In the genomic region with DNA sequence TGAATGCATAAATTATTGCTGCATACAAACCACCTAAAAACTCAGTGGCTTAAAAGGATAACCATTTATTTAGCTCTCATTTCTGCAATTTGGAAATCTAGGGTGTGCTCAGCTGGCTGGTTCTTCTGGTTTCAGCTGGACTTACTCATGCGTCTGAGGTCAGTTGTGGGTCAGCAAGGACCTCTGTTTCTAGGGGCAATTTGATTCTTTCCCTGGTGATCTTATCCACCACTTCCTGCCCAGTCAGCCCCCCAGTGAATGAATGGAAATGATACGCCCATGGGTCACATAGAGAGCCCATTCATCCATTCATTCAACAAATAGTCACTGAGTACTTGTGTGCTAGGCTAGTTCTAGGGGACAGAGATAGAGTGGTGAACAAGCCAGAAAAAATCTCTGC, we compare ENCODE assay signal across 22 cellular contexts. TPM values are rescaled to one million over a fixed set of nuclear protein-coding genes. Genes with fewer than 3 reads are reported as not detected.
DNase-seq lines count a peak whose midpoint lies in the region; ATAC-seq, FAIRE-seq and TF ChIP-seq lines count a peak whose summit lies in the region.
"Had no signal": no experiment of that assay in that cellular context is flagged by ENCODE, and none has a peak within 500 bp of the region (broad histone marks: within the 10 kb centered on the region; RNA-seq: fewer than 3 reads in every experiment).

No MANE protein-coding gene starts in this region.

- H3K4me3 ChIP-seq in epithelial cell of esophagus (ENCODE audit: low read length): no peak overlapping the region
- H3K4me3 ChIP-seq: esophagus muscularis mucosa, GM12878, left lung, mucosa of descending colon, right atrium auricular region, transverse colon had no signal

- POLR2A ChIA-PET in activated CD4-positive, alpha-beta T cell treated with anti-CD3 and anti-CD28 coated beads for 36 hours (lab: Charles Lee): interaction anchor here (0.6 to 0.7 kb wide), 2 partner anchors 101 to 585 kb away, joined by 3 read pairs; no protein-coding TSS in a partner anchor

- intact Hi-C loops in cardiac septum (cut with DNase I): no loop called here
- intact Hi-C loops in Right ventricle myocardium superior (cut with DNase I): no loop called here
- intact Hi-C loops in activated CD4-positive, alpha-beta T cell treated with anti-CD3 and anti-CD28 coated beads for 36 hours (cut with DNase I, micrococcal nuclease): no loop called here

- no peak for FAIRE-seq in RCC 7860 (lab: Jason Lieb, UNC)
- FAIRE-seq: GM12878 had no signal

- TF ChIP-seq CTCF in epithelial cell of esophagus (IDR thresholded peaks at IDR 0.05; ENCODE audit: insufficient read depth, low read depth, low read length, missing control alignments): no peak
- no peak for TF ChIP-seq CTCF in type B pancreatic cell (conservative IDR thresholded peaks at IDR 0.05)

- ATAC-seq in Right ventricle myocardium superior (ENCODE audit: poor library complexity): no peak
- no peak for ATAC-seq in activated CD4-positive, alpha-beta T cell treated with anti-CD3 and anti-CD28 coated beads for 36 hours
- no peak for ATAC-seq in GM21723 (IDR thresholded peaks at IDR 0.05; ENCODE audit: unreplicated experiment)
- ATAC-seq: GM12878, left lung, mucosa of descending colon had no signal

- peaks cover 12% of the 10 kb centered on the region for H3K36me3 Mint-ChIP-seq in type B pancreatic cell
- H3K36me3 Mint-ChIP-seq in activated CD4-positive, alpha-beta T cell treated with anti-CD3 and anti-CD28 coated beads for 36 hours (ENCODE audit: low read depth): peaks cover 92% of the 10 kb centered on the region

- H3K9me3 Mint-ChIP-seq in type B pancreatic cell: peaks cover 16% of the 10 kb centered on the region
- H3K9me3 Mint-ChIP-seq in activated CD4-positive, alpha-beta T cell treated with anti-CD3 and anti-CD28 coated beads for 36 hours (ENCODE audit: low read depth): peaks cover 41% of the 10 kb centered on the region

- DNase-seq in cardiac septum (ENCODE audit: low spot score) (peak; percentile 10), Right ventricle myocardium superior (no peak), RCC 7860 (ENCODE audit: low spot score) (peak; percentile 29), epithelial cell of esophagus (ENCODE audit: low read depth) (peak; percentile 44), type B pancreatic cell (ENCODE audit: extremely low spot score, unreplicated experiment) (no peak), NCI-H1417 (lab: John Stamatoyannopoulos, UW) (no peak)
- DNase-seq in activated CD4-positive, alpha-beta T cell treated with anti-CD3 and anti-CD28 coated beads for 36 hours: no peak
- DNase-seq: activated CD4-positive, CD25-positive, alpha-beta regulatory T cell treated with anti-CD3 and anti-CD28 coated beads, Interleukin-2, amount 50 U/mL, for 72 hours; cortex of kidney; GDM1; left lung; mucosa of descending colon; NCI-H1092; NCI-H524; stimulated activated CD4-positive, alpha-beta T cell treated with anti-CD3 and anti-CD28 coated beads, Interleukin-15, amount 100 ng/mL, for 24 hours; stimulated activated naive CD4-positive, alpha-beta T cell; transverse colon had no signal

- peak overlapping the region; percentile 77 for H3K4me3 Mint-ChIP-seq in type B pancreatic cell
- no peak overlapping the region for H3K4me3 Mint-ChIP-seq in activated CD4-positive, alpha-beta T cell treated with anti-CD3 and anti-CD28 coated beads for 36 hours

- H3K4me1 Mint-ChIP-seq in type B pancreatic cell (ENCODE audit: unreplicated experiment): peaks cover 6% of the 10 kb centered on the region
- H3K4me1 Mint-ChIP-seq in activated CD4-positive, alpha-beta T cell treated with anti-CD3 and anti-CD28 coated beads for 36 hours: peaks cover 46% of the 10 kb centered on the region

- peak overlapping the region; percentile 93 for H3K27ac Mint-ChIP-seq in type B pancreatic cell
- H3K27ac Mint-ChIP-seq in activated CD4-positive, alpha-beta T cell treated with anti-CD3 and anti-CD28 coated beads for 36 hours: no peak overlapping the region

- CTCF ChIA-PET in activated CD4-positive, alpha-beta T cell treated with anti-CD3 and anti-CD28 coated beads for 36 hours (lab: Charles Lee): no interaction called here

- peaks cover 1% of the 10 kb centered on the region for H3K27me3 Mint-ChIP-seq in type B pancreatic cell
- no peaks in the 10 kb centered on the region for H3K27me3 Mint-ChIP-seq in activated CD4-positive, alpha-beta T cell treated with anti-CD3 and anti-CD28 coated beads for 36 hours

RNA-seq across cellular contexts. Expression of a gene that starts 9.9 kb away (rescaled TPM):
- total RNA-seq in cardiac septum (19.0 TPM), Right ventricle myocardium superior (20.9 TPM), type B pancreatic cell (ENCODE audit: low replicate concordance) (24.2 and 92.8 TPM in 2 replicates)
- 100 to 1,000 TPM; 261 to 358 TPM for total RNA-seq in activated CD4-positive, alpha-beta T cell treated with anti-CD3 and anti-CD28 coated beads for 36 hours

RNA-seq across cellular contexts. Expression of a gene that starts 21.4 kb away (rescaled TPM):
- not detected for total RNA-seq in cardiac septum
- total RNA-seq in Right ventricle myocardium superior: not detected
- total RNA-seq in type B pancreatic cell (ENCODE audit: low replicate concordance): 1.5 TPM in 1 of 2 replicates, not detected in the other
- under 1 TPM; 0.41 to 0.46 TPM for total RNA-seq in activated CD4-positive, alpha-beta T cell treated with anti-CD3 and anti-CD28 coated beads for 36 hours
- total RNA-seq: glomerular endothelial cell, left lung, right atrium auricular region, transverse colon had no signal

RNA-seq across cellular contexts. Expression of a gene that starts 25.8 kb away (rescaled TPM):
- 613 TPM for total RNA-seq in cardiac septum
- total RNA-seq in Right ventricle myocardium superior: 580 TPM
- 2.0 and 5.3 TPM in 2 replicates for total RNA-seq in type B pancreatic cell (ENCODE audit: low replicate concordance)
- total RNA-seq in activated CD4-positive, alpha-beta T cell treated with anti-CD3 and anti-CD28 coated beads for 36 hours: 1 to 10 TPM; 1.9 to 2.4 TPM
- total RNA-seq: glomerular endothelial cell had no signal

RNA-seq across cellular contexts. Expression of a gene that starts 29.6 kb away (rescaled TPM):
- 8.1 TPM for total RNA-seq in cardiac septum
- total RNA-seq in Right ventricle myocardium superior: 8.1 TPM
- total RNA-seq in type B pancreatic cell (ENCODE audit: low replicate concordance): 0.21 and 2.2 TPM in 2 replicates
- total RNA-seq in activated CD4-positive, alpha-beta T cell treated with anti-CD3 and anti-CD28 coated beads for 36 hours: under 1 TPM; 0.66 to 0.67 TPM
- total RNA-seq: glomerular endothelial cell, GM12878 had no signal

RNA-seq across cellular contexts. Expression of a gene that starts 48.8 kb away (rescaled TPM):
- total RNA-seq in cardiac septum (not detected), Right ventricle myocardium superior (1.3 TPM), type B pancreatic cell (ENCODE audit: low replicate concordance) (77.5 and 157 TPM in 2 replicates)
- total RNA-seq in activated CD4-positive, alpha-beta T cell treated with anti-CD3 and anti-CD28 coated beads for 36 hours: not detected
- total RNA-seq: glomerular endothelial cell had no signal

Comparison
In these comparisons a context has a peak if more than half of its experiments do, and no peak if none do; other contexts are left out.
1. DNase-seq: peak in cardiac septum (single experiment), RCC 7860 (single experiment) and epithelial cell of esophagus (single experiment); none in Right ventricle myocardium superior (single experiment), type B pancreatic cell (single experiment), NCI-H1417 (0 of 3) and activated CD4-positive, alpha-beta T cell treated with anti-CD3 and anti-CD28 coated beads for 36 hours (single experiment).
2. RNA of a gene that starts 25.8 kb away (total RNA-seq): 613 TPM in cardiac septum (single experiment) and 580 TPM in Right ventricle myocardium superior (single experiment); 2.0 to 5.3 TPM in type B pancreatic cell and 1.9 to 2.4 TPM in activated CD4-positive, alpha-beta T cell treated with anti-CD3 and anti-CD28 coated beads for 36 hours; every median in the first group is over 10 times any median in the second.